In genomic region chr12:27868165-27868564, GRCh38 we compare ENCODE assay signal across 18 cellular contexts.
DNase-seq lines count a peak whose midpoint lies in the region; ATAC-seq lines count a peak whose summit lies in the region.
"Had no signal": no experiment of that assay in that cellular context is flagged by ENCODE, and none has a peak within 500 bp of the region (broad histone marks: within the 10 kb centered on the region; RNA-seq: fewer than 3 reads in every experiment).

No MANE protein-coding gene starts in this region.

- DNase-seq in Daoy (ENCODE audit: low read depth): peak; percentile 83
- DNase-seq in NCI-H226: peak; percentile 91
- peak; percentile 30 for DNase-seq in epidermal melanocyte (ENCODE audit: insufficient read length, low spot score)
- peak; percentile 71 for DNase-seq in non-pigmented ciliary epithelial cell (ENCODE audit: low read depth)
- no peak for DNase-seq in 8988T
- no peak for DNase-seq in DMS 273 (lab: John Stamatoyannopoulos, UW; ENCODE audit: unreplicated experiment)
- DNase-seq: activated CD4-positive, CD25-positive, alpha-beta regulatory T cell treated with anti-CD3 and anti-CD28 coated beads, Interleukin-2, amount 50 U/mL, for 72 hours; activated CD8-positive, alpha-beta memory T cell treated with anti-CD3 and anti-CD28 coated beads, Interleukin-2, amount 50 U/mL, for 4 hours; activated naive CD8-positive, alpha-beta T cell treated with anti-CD3 and anti-CD28 coated beads for 36 hours; BE2C; dermis blood vessel endothelial cell; esophagus squamous epithelium; NCI-H2107; RPMI8226; spleen; T-helper 2 cell had no signal

- no peak for ATAC-seq in GM19467 (IDR thresholded peaks at IDR 0.05; ENCODE audit: unreplicated experiment)
- ATAC-seq in HG02870 (IDR thresholded peaks at IDR 0.05; ENCODE audit: unreplicated experiment): no peak

Comparison
In these comparisons a context has a peak if more than half of its experiments do, and no peak if none do; other contexts are left out.
1. DNase-seq: peak in Daoy (single experiment), NCI-H226 (single experiment), epidermal melanocyte (single experiment) and non-pigmented ciliary epithelial cell (single experiment); none in 8988T (single experiment) and DMS 273 (single experiment).